ENCODE assay signal across 12 cellular contexts in the genomic region with DNA sequence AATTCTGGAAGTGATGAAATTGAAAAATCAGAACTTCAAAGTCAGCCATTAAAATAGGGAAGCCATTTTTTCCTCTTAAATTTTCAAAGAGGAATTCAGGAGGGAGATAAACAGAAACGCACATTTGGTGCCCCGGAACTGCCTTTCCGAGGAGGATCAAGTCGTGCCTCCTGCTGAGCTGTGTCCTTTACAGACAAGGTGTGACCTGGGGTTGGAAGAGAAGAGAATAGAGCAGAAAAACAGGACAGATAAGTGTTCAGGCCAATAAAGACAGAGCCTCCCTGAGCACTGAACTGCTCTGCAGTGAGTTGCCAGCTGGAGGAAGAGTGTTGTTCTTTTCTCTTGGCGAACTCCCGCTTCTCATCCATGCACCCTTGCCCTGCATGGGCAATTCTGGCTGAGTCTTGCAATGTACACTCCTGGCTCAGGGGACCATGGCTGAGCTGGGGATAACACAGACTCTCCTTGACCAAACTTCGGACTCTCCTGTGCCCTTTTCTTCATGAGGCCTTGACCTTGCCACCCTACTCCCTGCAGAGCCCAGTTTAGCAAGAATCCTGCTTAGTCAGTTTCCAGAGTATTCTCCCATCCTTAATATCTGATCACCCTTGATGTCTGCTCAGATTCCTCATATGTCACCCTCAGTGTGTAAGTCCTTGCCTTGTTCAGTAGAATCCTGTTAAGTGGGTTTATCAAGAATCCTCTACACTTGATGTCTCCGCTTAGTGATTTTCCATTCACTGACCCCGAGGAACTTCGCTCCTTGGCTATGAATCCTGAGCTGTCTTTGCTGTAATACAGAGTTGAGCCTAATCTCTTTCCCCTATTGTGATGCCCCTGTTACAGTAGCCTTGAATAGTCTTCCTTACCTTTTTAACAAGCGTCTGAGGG. TPM values are rescaled to one million over a fixed set of nuclear protein-coding genes. Genes with fewer than 3 reads are reported as not detected.
A peak's percentile ranks its signal among the peaks of the same experiment; 100 is the strongest.
DNase-seq lines count a peak whose midpoint lies in the region; ATAC-seq and TF ChIP-seq lines count a peak whose summit lies in the region.
"Had no signal": no experiment of that assay in that cellular context is flagged by ENCODE, and none has a peak within 500 bp of the region (broad histone marks: within the 10 kb centered on the region; RNA-seq: fewer than 3 reads in every experiment).

No MANE protein-coding gene starts in this region.

- no peaks in the 10 kb centered on the region for H3K9me3 ChIP-seq in heart right ventricle
- no peaks in the 10 kb centered on the region for H3K9me3 ChIP-seq in osteoblast (ENCODE audit: low read depth, low read length)
- no peaks in the 10 kb centered on the region for H3K9me3 ChIP-seq in OCI-LY7 (ENCODE audit: low read length)

- H2AFZ ChIP-seq in osteoblast (ENCODE audit: low read length) = no peak overlapping the region
- H2AFZ ChIP-seq in OCI-LY7 (ENCODE audit: low read length) = no peak overlapping the region

- H3K27me3 Mint-ChIP-seq in naive thymus-derived CD8-positive, alpha-beta T cell = peaks cover 25 to 51% (median 45%) of the 10 kb centered on the region in 5 donors

- H4K20me1 ChIP-seq in osteoblast (ENCODE audit: insufficient read depth, low read length) (no peaks in the 10 kb centered on the region), OCI-LY7 (ENCODE audit: insufficient read depth, low read length) (no peaks in the 10 kb centered on the region)

- no peaks in the 10 kb centered on the region for H3K79me2 ChIP-seq in osteoblast (ENCODE audit: insufficient read depth, low read length)
- no peaks in the 10 kb centered on the region for H3K79me2 ChIP-seq in OCI-LY7 (ENCODE audit: insufficient read depth, low read depth, low read length)

- H3K36me3 Mint-ChIP-seq in naive thymus-derived CD8-positive, alpha-beta T cell = no peaks in the 10 kb centered on the region

- peaks cover 0 to 6% (median 1%) of the 10 kb centered on the region in 4 donors for H3K4me1 Mint-ChIP-seq in naive thymus-derived CD8-positive, alpha-beta T cell

- H3K4me2 ChIP-seq in osteoblast (ENCODE audit: insufficient read depth, low read length) = peak overlapping the region; percentile 85
- no peak overlapping the region for H3K4me2 ChIP-seq in OCI-LY7 (ENCODE audit: low read length)

- no peak for TF ChIP-seq CTCF in heart right ventricle (IDR thresholded peaks at IDR 0.05)
- no peak for TF ChIP-seq CTCF in osteoblast (IDR thresholded peaks at IDR 0.05; ENCODE audit: extremely low read depth, low read depth, low read length)
- no peak for TF ChIP-seq CTCF in OCI-LY7 (conservative IDR thresholded peaks at IDR 0.05; ENCODE audit: low read length)

- H3K4me3 ChIP-seq in heart right ventricle (peak overlapping the region in 4 of 10 donors; percentile 44 to 75 (median 62)), osteoblast (ENCODE audit: insufficient read depth, low read length) (no peak overlapping the region), OCI-LY7 (ENCODE audit: low read depth, low read length, poor library complexity, severe bottlenecking) (no peak overlapping the region)

- H3K36me3 ChIP-seq in heart right ventricle (peaks cover 0 to 46% (median 11%) of the 10 kb centered on the region in 9 donors), osteoblast (ENCODE audit: insufficient read depth, low read length) (no peaks in the 10 kb centered on the region), OCI-LY7 (ENCODE audit: insufficient read depth, low read length) (no peaks in the 10 kb centered on the region)
- H3K36me3 ChIP-seq: brain microvascular endothelial cell had no signal

- no TSS peak for BruUV-seq in OCI-LY7 (replicated peaks; lab: Mats Ljungman, UMichigan)

- CTCF ChIA-PET in OCI-LY7 (lab: Charles Lee; ENCODE audit: unreplicated experiment) = no interaction called here

- peak overlapping the region in 3 of 10 donors; percentile 8 to 37 (median 14) for H3K4me3 Mint-ChIP-seq in naive thymus-derived CD8-positive, alpha-beta T cell

- intact Hi-C loops in heart right ventricle (cut with DNase I) = no loop called here
- intact Hi-C loops in cardiac septum (cut with DNase I) = loop anchor here (2.0 to 5.0 kb wide), 2 partner anchors 53 to 259 kb away; no protein-coding TSS in a partner anchor
- intact Hi-C loops in OCI-LY7 (cut with micrococcal nuclease; ENCODE audit: unreplicated experiment) = no loop called here

- no peak for ATAC-seq in heart right ventricle
- peak; percentile 37 for ATAC-seq in esophagus mucosa
- ATAC-seq in HG03108 (IDR thresholded peaks at IDR 0.05; ENCODE audit: unreplicated experiment) = no peak
- no peak for ATAC-seq in naive thymus-derived CD8-positive, alpha-beta T cell

- H3K4me1 ChIP-seq in heart right ventricle = peaks cover 0 to 31% (median 18%) of the 10 kb centered on the region in 9 donors
- H3K4me1 ChIP-seq in osteoblast (ENCODE audit: insufficient read depth, low read length) = peaks cover 8% of the 10 kb centered on the region
- no peaks in the 10 kb centered on the region for H3K4me1 ChIP-seq in OCI-LY7 (ENCODE audit: insufficient read depth, low read length, poor library complexity, severe bottlenecking)

- POLR2A ChIA-PET in OCI-LY7 (lab: Charles Lee) = no interaction called here
- POLR2A ChIA-PET in naive thymus-derived CD8-positive, alpha-beta T cell (lab: Charles Lee) = no interaction called here

- H3K9me3 Mint-ChIP-seq in naive thymus-derived CD8-positive, alpha-beta T cell = no peaks in the 10 kb centered on the region

- H3K27ac ChIP-seq in heart right ventricle (peak overlapping the region in 6 of 10 donors; percentile 33 to 78 (median 72)), osteoblast (ENCODE audit: low read depth, low read length) (no peak overlapping the region), OCI-LY7 (ENCODE audit: low read depth, low read length, poor library complexity, severe bottlenecking) (no peak overlapping the region)
- H3K27ac ChIP-seq: brain microvascular endothelial cell had no signal

- WGBS in heart right ventricle, 2 donors = 86% methylated on average over 11 of the region's 11 CpGs

- H3K27me3 ChIP-seq in heart right ventricle (no peaks in the 10 kb centered on the region), osteoblast (ENCODE audit: insufficient read depth, low read length) (no peaks in the 10 kb centered on the region)
- H3K27me3 ChIP-seq: brain microvascular endothelial cell had no signal

- H3K27ac Mint-ChIP-seq in naive thymus-derived CD8-positive, alpha-beta T cell = peak overlapping the region in 1 of 10 donors; percentile 2
- H3K27ac Mint-ChIP-seq: activated B cell treated with CpG ODN at 0.5 μM for 24 hours had no signal

- no peaks in the 10 kb centered on the region for H3K9me2 ChIP-seq in OCI-LY7 (ENCODE audit: insufficient read depth, low read length)

- DNase-seq in heart right ventricle (no peak), cardiac septum (ENCODE audit: low spot score) (no peak), osteoblast (ENCODE audit: insufficient read length, low spot score, missing footprints) (no peak), OCI-LY7 (ENCODE audit: low spot score) (no peak), SKM-1 (lab: John Stamatoyannopoulos, UW; ENCODE audit: unreplicated experiment) (no peak)
- DNase-seq in naive thymus-derived CD8-positive, alpha-beta T cell = no peak
- DNase-seq: activated B cell treated with CpG ODN at 0.5 μM for 24 hours, brain microvascular endothelial cell, DND-41, SIG-M5 had no signal

RNA-seq across cellular contexts. Expression of a gene that starts 1.3 kb away (rescaled TPM):
- total RNA-seq in heart right ventricle (10 to 100 TPM in 4 of 10 donors, 1 to 10 TPM in 6; 4.4 to 24.4 (median 8.4) TPM), cardiac septum (12.8 TPM), esophagus mucosa (6.1 TPM), osteoblast (2.9 TPM in 2 replicates), OCI-LY7 (2022) (not detected in 2 replicates)
- 10 to 100 TPM in 1 of 2 donors, 1 to 10 TPM in 1; 4.7 to 11.7 TPM for polyA plus RNA-seq in heart right ventricle
- not detected in 2 replicates for total RNA-seq in OCI-LY7 (2014; rRNA removed; shearing (Covaris generic))
- not detected for total RNA-seq in naive thymus-derived CD8-positive, alpha-beta T cell
- polyA plus RNA-seq in naive thymus-derived CD8-positive, alpha-beta T cell = under 1 TPM in 1 of 3 donors, not detected in 2; 0.59 TPM

RNA-seq across cellular contexts. Expression of a gene that starts 37.3 kb away (rescaled TPM):
- total RNA-seq in heart right ventricle = 10 to 100 TPM; 16.2 to 32.3 (median 26.6) TPM
- 10 to 100 TPM; 13.0 to 30.4 TPM for polyA plus RNA-seq in heart right ventricle
- 22.1 TPM for total RNA-seq in cardiac septum
- 3.0 TPM for total RNA-seq in esophagus mucosa
- 7.7 and 9.4 TPM in 2 replicates for total RNA-seq in osteoblast
- not detected in 2 replicates for total RNA-seq in OCI-LY7 (2014; rRNA removed; shearing (Covaris generic))
- total RNA-seq in OCI-LY7 (2022) = not detected in 2 replicates
- not detected for total RNA-seq in naive thymus-derived CD8-positive, alpha-beta T cell
- not detected for polyA plus RNA-seq in naive thymus-derived CD8-positive, alpha-beta T cell

Comparison
In these comparisons a context has a peak if more than half of its experiments do, and no peak if none do; other contexts are left out.
1. H3K27ac ChIP-seq: peak in heart right ventricle (6 of 10); none in osteoblast (single experiment) and OCI-LY7 (single experiment).